8 cellular contexts compared by ENCODE assay signal in genomic region chr13:41060723-41061074, GRCh38. TPM values are rescaled to one million over a fixed set of nuclear protein-coding genes. Genes with fewer than 3 reads are reported as not detected.
DNase-seq lines count a peak whose midpoint lies in the region; ATAC-seq and TF ChIP-seq lines count a peak whose summit lies in the region.

No MANE protein-coding gene starts in this region.

- H3K9me3 Mint-ChIP-seq in activated naive CD4-positive, alpha-beta T cell treated with anti-CD3 and anti-CD28 coated beads for 36 hours, result no peaks in the 10 kb centered on the region

- CTCF ChIA-PET in activated naive CD4-positive, alpha-beta T cell treated with anti-CD3 and anti-CD28 coated beads for 36 hours (lab: Charles Lee), result interaction anchor here (0.6 to 1.6 kb wide), 10 partner anchors 9 to 471 kb away, joined by 3 to 6 read pairs (median 3); no protein-coding TSS in a partner anchor

- no peaks in the 10 kb centered on the region for H4K20me1 ChIP-seq in Karpas-422 (ENCODE audit: insufficient read depth, low read depth, low read length)

- H3K27ac Mint-ChIP-seq in activated naive CD4-positive, alpha-beta T cell treated with anti-CD3 and anti-CD28 coated beads for 36 hours, result peak overlapping the region; percentile 98

- H3K9me3 ChIP-seq in Karpas-422 (ENCODE audit: low read length) (no peaks in the 10 kb centered on the region), SJSA1 (replicated peaks) (no peaks in the 10 kb centered on the region), thoracic aorta (no peaks in the 10 kb centered on the region)

- peak overlapping the region; percentile 58 for H3K27ac ChIP-seq in Karpas-422 (ENCODE audit: low read length)
- peak overlapping the region; percentile 80 for H3K27ac ChIP-seq in SJSA1
- peak overlapping the region; percentile 98 for H3K27ac ChIP-seq in thoracic aorta

- intact Hi-C loops in activated naive CD4-positive, alpha-beta T cell treated with anti-CD3 and anti-CD28 coated beads for 36 hours (cut with micrococcal nuclease), result loop anchor here (1.0 to 5.0 kb wide), 13 partner anchors 10 to 987 kb away; partner anchors contain the start of genes DGKH, ELF1, KBTBD6 and KBTBD7

- H3K9ac ChIP-seq in Karpas-422 (ENCODE audit: low read length), result peak overlapping the region; percentile 76

- peaks cover 4% of the 10 kb centered on the region for H3K27me3 Mint-ChIP-seq in activated naive CD4-positive, alpha-beta T cell treated with anti-CD3 and anti-CD28 coated beads for 36 hours (ENCODE audit: low read depth)

- H3K4me1 ChIP-seq in Karpas-422 (ENCODE audit: low read length) (peaks cover 31% of the 10 kb centered on the region), SJSA1 (replicated peaks) (peaks cover 34% of the 10 kb centered on the region), thoracic aorta (ENCODE audit: control insufficient read depth in 1 of 2, low read depth in 2 of 2) (peaks cover 50 to 67% of the 10 kb centered on the region in 2 donors)

- peaks cover 10% of the 10 kb centered on the region; the same call in 1 of the 2 replicates for H3K36me3 ChIP-seq in Karpas-422 (ENCODE audit: insufficient read depth, low read length)
- H3K36me3 ChIP-seq in SJSA1, result peaks cover 16% of the 10 kb centered on the region
- H3K36me3 ChIP-seq in thoracic aorta, result peaks cover under 1% of the 10 kb centered on the region

- peak overlapping the region; percentile 88 for H3K4me2 ChIP-seq in Karpas-422 (ENCODE audit: low read depth, low read length, poor library complexity, severe bottlenecking)

- DNase-seq in DMS53 treated with DMSO at 0.1 percent for 48 hours (lab: John Stamatoyannopoulos, UW; ENCODE audit: unreplicated experiment), result peak; percentile 43
- DNase-seq in Karpas-422, result peak; percentile 94
- peak; percentile 74 to 90 for DNase-seq in SJSA1 (ENCODE audit: low read depth in 1 of 2, low spot score in 2 of 2)
- peak; percentile 86 for DNase-seq in activated naive CD4-positive, alpha-beta T cell treated with anti-CD3 and anti-CD28 coated beads for 36 hours
- DNase-seq in globus pallidus (ENCODE audit: low spot score), result peak; percentile 83
- peak; percentile 68 for DNase-seq in omental fat pad (ENCODE audit: low spot score)
- DNase-seq in thoracic aorta (ENCODE audit: low spot score), result peak; percentile 56

- H3K4me1 Mint-ChIP-seq in activated naive CD4-positive, alpha-beta T cell treated with anti-CD3 and anti-CD28 coated beads for 36 hours (ENCODE audit: low read depth), result peaks cover 47% of the 10 kb centered on the region

- H3K4me3 ChIP-seq in Karpas-422 (ENCODE audit: low read length) (peak overlapping the region; percentile 83), SJSA1 (peak overlapping the region; percentile 73), thoracic aorta (peak overlapping the region; percentile 85)

- H3K79me2 ChIP-seq in Karpas-422 (ENCODE audit: low read length), result peaks cover 27% of the 10 kb centered on the region

- H3K27me3 ChIP-seq in Karpas-422 (ENCODE audit: low read length) (no peaks in the 10 kb centered on the region), SJSA1 (replicated peaks) (no peaks in the 10 kb centered on the region), thoracic aorta (replicated peaks; ENCODE audit: insufficient read depth) (no peaks in the 10 kb centered on the region)

- peaks cover 13% of the 10 kb centered on the region for H3K36me3 Mint-ChIP-seq in activated naive CD4-positive, alpha-beta T cell treated with anti-CD3 and anti-CD28 coated beads for 36 hours (ENCODE audit: low read depth)

- peak overlapping the region; percentile 89 for H2AFZ ChIP-seq in Karpas-422 (ENCODE audit: low read length)

- H3K9me2 ChIP-seq in Karpas-422 (replicated peaks; ENCODE audit: insufficient read depth, low read length), result no peaks in the 10 kb centered on the region

- H3K4me3 Mint-ChIP-seq in activated naive CD4-positive, alpha-beta T cell treated with anti-CD3 and anti-CD28 coated beads for 36 hours, result peak overlapping the region; percentile 95

- TF ChIP-seq CTCF in omental fat pad (IDR thresholded peaks at IDR 0.05) (no peak), thoracic aorta (IDR thresholded peaks at IDR 0.05) (no peak)

- ATAC-seq in GM21737 (IDR thresholded peaks at IDR 0.05; ENCODE audit: unreplicated experiment), result peak; percentile 25
- peak; percentile 56 for ATAC-seq in omental fat pad (ENCODE audit: low FRiP score)
- peak; percentile 16 for ATAC-seq in thoracic aorta (ENCODE audit: insufficient number of reproducible peaks, low FRiP score, low read depth)

RNA-seq across cellular contexts. Expression of gene WBP4, which starts 0.6 kb away (rescaled TPM):
- 4.5 and 6.0 TPM in 2 replicates for total RNA-seq in Karpas-422 (2014; rRNA removed; shearing (Covaris generic); ENCODE audit: low replicate concordance)
- total RNA-seq in SJSA1 (2014; rRNA removed; shearing (Covaris generic)), result 11.7 and 12.4 TPM in 2 replicates
- total RNA-seq in activated naive CD4-positive, alpha-beta T cell treated with anti-CD3 and anti-CD28 coated beads for 36 hours, result 1 to 10 TPM; 8.1 to 8.2 TPM
- total RNA-seq in omental fat pad (10 to 100 TPM; 11.4 to 14.5 (median 11.8) TPM), thoracic aorta (10 to 100 TPM; 11.1 to 16.5 TPM)

RNA-seq across cellular contexts. Expression of gene ELF1, which starts 41.6 kb away (rescaled TPM):
- 66.1 and 84.0 TPM in 2 replicates for total RNA-seq in Karpas-422 (2014; rRNA removed; shearing (Covaris generic); ENCODE audit: low replicate concordance)
- total RNA-seq in SJSA1 (2014; rRNA removed; shearing (Covaris generic)), result 8.6 and 9.4 TPM in 2 replicates
- 10 to 100 TPM; 61.7 to 62.3 TPM for total RNA-seq in activated naive CD4-positive, alpha-beta T cell treated with anti-CD3 and anti-CD28 coated beads for 36 hours
- total RNA-seq in omental fat pad (100 to 1,000 TPM in 1 of 4 donors, 10 to 100 TPM in 3; 87.4 to 107 (median 89.9) TPM), thoracic aorta (10 to 100 TPM; 54.7 to 99.9 TPM)

Comparison
In these comparisons a context has a peak if more than half of its experiments do, and no peak if none do; other contexts are left out.
1. Peak in every context shown above with its lines: DNase-seq, ATAC-seq, H3K4me3 ChIP-seq and H3K27ac ChIP-seq.
2. DNase-seq: peak in every context shown above with its lines; median percentile 94 in Karpas-422; 86 in activated naive CD4-positive, alpha-beta T cell treated with anti-CD3 and anti-CD28 coated beads for 36 hours; 83 in globus pallidus; 82 in SJSA1; 68 in omental fat pad; 56 in thoracic aorta; 43 in DMS53 treated with DMSO at 0.1 percent for 48 hours.